ENCODE assay signal across 1 cellular context in genomic region chr19:52028027-52028779, GRCh38.
A peak's percentile ranks its signal among the peaks of the same experiment; 100 is the strongest.
TF ChIP-seq lines count a peak whose summit lies in the region.

Gene ZNF614, minus strand, starts transcription at chr19:52028379. Its CDS starts 2,634 bp downstream, at chr19:52025745.

TF ChIP-seq in Ishikawa, 13 proteins besides CTCF, POLR2A, EP300 and RAD21 (continued from another document):
- TF ChIP-seq MAX (IDR thresholded peaks at IDR 0.05) (peak; percentile 73), FOXM1 (IDR thresholded peaks at IDR 0.05; ENCODE audit: borderline replicate concordance, low read depth) (no peak), EGR1 (IDR thresholded peaks at IDR 0.05) (peak; percentile 81), REST (IDR thresholded peaks at IDR 0.05; ENCODE audit: low read depth) (no peak)
